In genomic region chr7:149830527-149830926, GRCh38 we compare ENCODE assay signal across 1 cellular context. TPM values are rescaled to one million over a fixed set of nuclear protein-coding genes. Genes with fewer than 3 reads are reported as not detected.
"Had no signal": no experiment of that assay in that cellular context is flagged by ENCODE, and none has a peak within 500 bp of the region (broad histone marks: within the 10 kb centered on the region; RNA-seq: fewer than 3 reads in every experiment).

No MANE protein-coding gene starts in this region.

RNA-seq across cellular contexts. Expression of gene ZNF467, which starts 57.1 kb away (rescaled TPM):
- total RNA-seq: GM23248 had no signal
